ENCODE assay signal across 11 cellular contexts in the genomic region with DNA sequence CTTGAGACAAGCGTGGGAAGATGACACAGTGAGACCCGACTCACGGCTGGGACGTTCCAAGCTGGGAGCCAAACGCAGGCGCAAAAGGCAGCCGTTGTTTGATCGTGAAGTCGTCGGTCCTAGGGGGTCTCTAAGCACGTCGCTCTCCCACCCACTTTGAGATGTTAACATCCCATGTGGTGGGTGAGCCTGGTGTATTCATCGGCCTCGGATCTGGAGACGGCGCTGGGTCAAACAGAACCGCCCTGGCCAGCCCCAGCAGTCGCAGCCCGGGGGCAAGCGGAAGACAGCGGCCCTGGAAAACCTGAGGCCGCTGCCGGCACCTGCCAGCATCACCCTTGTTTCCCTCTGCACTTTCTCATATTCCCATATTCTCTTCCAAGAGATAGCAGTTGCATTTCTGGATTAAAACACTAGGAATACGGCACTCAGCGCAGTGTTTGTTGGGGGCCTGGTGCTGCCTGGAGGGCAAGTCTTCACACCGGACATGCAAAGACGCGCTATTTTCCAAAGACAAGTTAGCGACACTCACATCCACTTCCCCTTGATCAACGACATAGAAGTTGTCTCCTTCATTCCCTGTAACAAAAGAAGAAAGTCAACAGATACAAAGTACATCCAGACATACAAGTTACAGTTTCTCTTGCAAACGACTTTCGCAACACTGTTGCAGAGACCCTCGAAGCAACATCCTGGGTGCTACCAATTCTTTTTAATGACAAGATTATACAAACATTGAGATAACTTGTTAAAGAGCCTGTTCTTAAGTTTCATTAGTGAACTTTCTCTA.
DNase-seq lines count a peak whose midpoint lies in the region; ATAC-seq and TF ChIP-seq lines count a peak whose summit lies in the region.
"Had no signal": no experiment of that assay in that cellular context is flagged by ENCODE, and none has a peak within 500 bp of the region (broad histone marks: within the 10 kb centered on the region; RNA-seq: fewer than 3 reads in every experiment).

No MANE protein-coding gene starts in this region.

- H3K79me2 ChIP-seq in DND-41 (ENCODE audit: insufficient read depth, low read length) = peaks cover 78% of the 10 kb centered on the region

- H4K20me1 ChIP-seq in DND-41 (ENCODE audit: insufficient read depth, low read length) = no peaks in the 10 kb centered on the region

- TF ChIP-seq POLR2A in spleen (IDR thresholded peaks at IDR 0.05) = no peak

- DNase-seq in DND-41 = no peak
- no peak for DNase-seq in T-helper 17 cell
- DNase-seq in effector memory CD4-positive, alpha-beta T cell = no peak
- DNase-seq in spleen = peak; percentile 76
- DNase-seq in NCI-H1436 (lab: John Stamatoyannopoulos, UW) = no peak
- no peak for DNase-seq in DMS53 treated with DMSO at 0.1 percent for 48 hours (lab: John Stamatoyannopoulos, UW; ENCODE audit: unreplicated experiment)
- DNase-seq: anterior cingulate cortex; effector CD4-positive, alpha-beta T cell; foreskin keratinocyte had no signal

- no peaks in the 10 kb centered on the region for H3K27me3 ChIP-seq in DND-41 (ENCODE audit: insufficient read depth, low read length, poor library complexity)
- H3K27me3 ChIP-seq in effector memory CD4-positive, alpha-beta T cell (replicated peaks; ENCODE audit: control insufficient read depth, insufficient read depth, low read length, poor library complexity, severe bottlenecking) = no peaks in the 10 kb centered on the region
- H3K27me3 ChIP-seq in spleen (replicated peaks in 1 of 7) = no peaks in the 10 kb centered on the region
- H3K27me3 ChIP-seq: foreskin keratinocyte had no signal

- no peak overlapping the region for H2AFZ ChIP-seq in DND-41 (ENCODE audit: low read depth, low read length)

- ATAC-seq in DND-41 (ENCODE audit: insufficient read depth, low read depth) (no peak), T-helper 17 cell (no peak)
- ATAC-seq in stimulated activated memory B cell treated with anti-CD40 and anti-IgM and Interleukin-4, amounts not matched to agents 10 μg/mL and 1 μg/mL and 100 μg/mL, for 72 hours = no peak
- ATAC-seq: foreskin keratinocyte had no signal

- H3K4me3 ChIP-seq in DND-41 (ENCODE audit: low read depth in 1 of 2, low read length in 2 of 2) (peak overlapping the region in 1 of 2 experiments; percentile 66; a peak in 2 of 4 replicates), spleen (peak overlapping the region in 1 of 8 donors; percentile 31)
- H3K4me3 ChIP-seq in effector memory CD4-positive, alpha-beta T cell (ENCODE audit: insufficient read depth, low read depth, low read length, poor library complexity, severe bottlenecking) = no peak overlapping the region

- intact Hi-C loops in spleen (cut with DNase I; ENCODE audit: low total_unique reads) = no loop called here

- H3K4me3 Mint-ChIP-seq in T-helper 17 cell = peak overlapping the region; percentile 89
- no peak overlapping the region for H3K4me3 Mint-ChIP-seq in stimulated activated memory B cell treated with anti-CD40 and anti-IgM and Interleukin-4, amounts not matched to agents 10 μg/mL and 1 μg/mL and 100 μg/mL, for 72 hours

- peaks cover 78% of the 10 kb centered on the region for H3K4me1 ChIP-seq in DND-41 (ENCODE audit: insufficient read depth, low read length)
- peaks cover 51% of the 10 kb centered on the region for H3K4me1 ChIP-seq in effector memory CD4-positive, alpha-beta T cell (ENCODE audit: control insufficient read depth, insufficient read depth, low read length, poor library complexity, severe bottlenecking)
- peaks cover 51 to 95% (median 84%) of the 10 kb centered on the region in 6 donors for H3K4me1 ChIP-seq in spleen
- H3K4me1 ChIP-seq: foreskin keratinocyte had no signal

- H3K27ac ChIP-seq in DND-41 (ENCODE audit: low read length) (peak overlapping the region; percentile 97), spleen (peak overlapping the region; percentile 88 to 97 (median 93))
- H3K27ac ChIP-seq in effector memory CD4-positive, alpha-beta T cell (ENCODE audit: insufficient read depth, low read length, poor library complexity, severe bottlenecking) = peak overlapping the region; percentile 94
- H3K27ac ChIP-seq: foreskin keratinocyte had no signal

- peaks cover 30% of the 10 kb centered on the region for H3K4me1 Mint-ChIP-seq in T-helper 17 cell
- H3K4me1 Mint-ChIP-seq in stimulated activated memory B cell treated with anti-CD40 and anti-IgM and Interleukin-4, amounts not matched to agents 10 μg/mL and 1 μg/mL and 100 μg/mL, for 72 hours = peaks cover 64% of the 10 kb centered on the region

- no peak for TF ChIP-seq CTCF in DND-41 (IDR thresholded peaks at IDR 0.05; ENCODE audit: borderline replicate concordance, extremely low read depth, low read length, poor library complexity, severe bottlenecking)
- no peak for TF ChIP-seq CTCF in spleen (IDR thresholded peaks at IDR 0.05 in 8 of 11, conservative IDR thresholded peaks at IDR 0.05 in 3 of 11)

- H3K36me3 Mint-ChIP-seq in T-helper 17 cell (ENCODE audit: low read depth) = no peaks in the 10 kb centered on the region
- peaks cover 37% of the 10 kb centered on the region for H3K36me3 Mint-ChIP-seq in stimulated activated memory B cell treated with anti-CD40 and anti-IgM and Interleukin-4, amounts not matched to agents 10 μg/mL and 1 μg/mL and 100 μg/mL, for 72 hours

- no peaks in the 10 kb centered on the region for H3K27me3 Mint-ChIP-seq in T-helper 17 cell
- H3K27me3 Mint-ChIP-seq in stimulated activated memory B cell treated with anti-CD40 and anti-IgM and Interleukin-4, amounts not matched to agents 10 μg/mL and 1 μg/mL and 100 μg/mL, for 72 hours = no peaks in the 10 kb centered on the region

- peak overlapping the region; percentile 65 for H3K9ac ChIP-seq in DND-41 (ENCODE audit: low read depth, low read length)

- 84 to 90% (median 90%) methylated on average over 33 of the region's 33 CpGs for WGBS in spleen, 5 donors

- H3K36me3 ChIP-seq in DND-41 (ENCODE audit: insufficient read depth, low read length) = peaks cover 37% of the 10 kb centered on the region
- no peaks in the 10 kb centered on the region for H3K36me3 ChIP-seq in effector memory CD4-positive, alpha-beta T cell (ENCODE audit: control insufficient read depth, insufficient read depth, low read length)
- peaks cover 0 to 12% (median 2%) of the 10 kb centered on the region in 6 donors for H3K36me3 ChIP-seq in spleen

- no peaks in the 10 kb centered on the region for H3K9me3 ChIP-seq in DND-41 (ENCODE audit: insufficient read depth, low read length, severe bottlenecking)
- H3K9me3 ChIP-seq in T-helper 17 cell (ENCODE audit: control insufficient read depth, low read length, poor library complexity, severe bottlenecking) = no peaks in the 10 kb centered on the region
- H3K9me3 ChIP-seq in effector memory CD4-positive, alpha-beta T cell (ENCODE audit: control insufficient read depth, low read length) = peaks cover 6% of the 10 kb centered on the region
- H3K9me3 ChIP-seq in spleen = peaks cover 0 to 16% (median 10%) of the 10 kb centered on the region in 8 donors

- peak overlapping the region; percentile 65 for H3K4me2 ChIP-seq in DND-41 (ENCODE audit: insufficient read depth, low read length)

- peaks cover 8% of the 10 kb centered on the region for H3K9me3 Mint-ChIP-seq in stimulated activated memory B cell treated with anti-CD40 and anti-IgM and Interleukin-4, amounts not matched to agents 10 μg/mL and 1 μg/mL and 100 μg/mL, for 72 hours
- H3K9me3 Mint-ChIP-seq: T-helper 1 cell treated with Interleukin-12 subunit alpha and Interleukin-12 subunit beta and Interleukin-4 antibody, amounts not matched to agents 30 μg/mL and 1 μg/mL, for 36 hours had no signal

- H3K27ac Mint-ChIP-seq in T-helper 17 cell = peak overlapping the region; percentile 96
- no peak overlapping the region for H3K27ac Mint-ChIP-seq in stimulated activated memory B cell treated with anti-CD40 and anti-IgM and Interleukin-4, amounts not matched to agents 10 μg/mL and 1 μg/mL and 100 μg/mL, for 72 hours
- H3K27ac Mint-ChIP-seq: T-helper 1 cell treated with Interleukin-12 subunit alpha and Interleukin-12 subunit beta and Interleukin-4 antibody, amounts not matched to agents 30 μg/mL and 1 μg/mL, for 36 hours had no signal
